ENCODE assay signal across 16 cellular contexts in the genomic region with DNA sequence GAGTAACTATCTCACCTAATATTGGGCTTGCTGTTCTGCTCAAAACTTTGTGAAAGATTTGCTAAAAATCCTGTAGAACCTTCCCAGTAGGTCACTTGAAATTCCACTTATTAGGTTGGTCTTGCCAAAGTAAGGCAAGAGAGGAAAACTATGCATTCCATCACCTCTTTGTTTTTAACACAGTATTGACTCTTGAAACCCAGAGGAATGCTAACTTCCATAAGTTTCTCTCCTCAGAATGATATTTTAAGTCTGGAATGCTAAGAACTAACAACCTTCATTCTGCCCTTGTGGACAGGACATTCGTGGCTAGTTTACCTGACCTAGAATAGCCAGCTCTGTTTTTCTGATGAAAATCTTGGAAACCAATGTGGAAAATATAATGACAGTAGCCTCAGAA.
DNase-seq lines count a peak whose midpoint lies in the region; ATAC-seq and TF ChIP-seq lines count a peak whose summit lies in the region.
"Had no signal": no experiment of that assay in that cellular context is flagged by ENCODE, and none has a peak within 500 bp of the region (broad histone marks: within the 10 kb centered on the region; RNA-seq: fewer than 3 reads in every experiment).

No MANE protein-coding gene starts in this region.

- H4K8ac ChIP-seq in trophoblast cell (ENCODE audit: low read depth, low read length): no peak overlapping the region

- DNase-seq in left ventricle myocardium inferior (no peak), left ventricle myocardium superior (no peak), astrocyte of the spinal cord (ENCODE audit: low read depth, low spot score) (peak; percentile 22), fibroblast of the aortic adventitia (ENCODE audit: low read depth) (peak; percentile 26), DMS153 (lab: John Stamatoyannopoulos, UW) (no peak), trophoblast cell (no peak), GM19238 (ENCODE audit: insufficient read length, low spot score) (no peak)
- DNase-seq: C1 segment of cervical spinal cord; Calu3; CD4-positive, alpha-beta T cell; DMS 273 treated with DMSO at 0.1 percent for 48 hours; DMS79; EL; H7 had no signal

- WGBS in trophoblast cell (ENCODE audit: extremely low coverage, insufficient coverage, insufficient read length): no CpG with 5 or more reads among the region's 1 CpG

- no peaks in the 10 kb centered on the region for H3K79me2 ChIP-seq in trophoblast cell (ENCODE audit: control insufficient read depth, insufficient read depth, low read length, poor library complexity)

- H3K4ac ChIP-seq in trophoblast cell (ENCODE audit: low read depth, low read length): no peak overlapping the region

- ATAC-seq in left ventricle myocardium superior: no peak
- no peak for ATAC-seq in GM21529 (IDR thresholded peaks at IDR 0.05; ENCODE audit: unreplicated experiment)

- no peaks in the 10 kb centered on the region for H3K36me3 ChIP-seq in left ventricle myocardium inferior
- no peaks in the 10 kb centered on the region for H3K36me3 ChIP-seq in trophoblast cell (ENCODE audit: control insufficient read depth in 1 of 2, insufficient read depth in 2 of 2, low read length in 2 of 2)

- in situ Hi-C loops in astrocyte of the spinal cord (cut with HindIII; ENCODE audit: low sequenced_read_pairs): no loop called here

- H3K9ac ChIP-seq in trophoblast cell (ENCODE audit: low read length): no peak overlapping the region

- H2AK5ac ChIP-seq in trophoblast cell (ENCODE audit: low read length): no peak overlapping the region

- no peaks in the 10 kb centered on the region for H3K79me1 ChIP-seq in trophoblast cell (ENCODE audit: low read length)

- H3K23ac ChIP-seq in trophoblast cell (ENCODE audit: low read length): no peak overlapping the region

- H3K9me3 ChIP-seq in left ventricle myocardium inferior (replicated peaks) (no peaks in the 10 kb centered on the region), trophoblast cell (ENCODE audit: insufficient read depth, low read depth, low read length) (no peaks in the 10 kb centered on the region)

- H2BK5ac ChIP-seq in trophoblast cell (ENCODE audit: low read depth, low read length, poor library complexity): no peak overlapping the region

- no peak overlapping the region for H3K18ac ChIP-seq in trophoblast cell (ENCODE audit: low read length)

- TF ChIP-seq CTCF in left ventricle myocardium inferior (IDR thresholded peaks at IDR 0.05; ENCODE audit: borderline replicate concordance) (no peak), astrocyte of the spinal cord (IDR thresholded peaks at IDR 0.05; ENCODE audit: low read depth, low read length) (no peak), fibroblast of the aortic adventitia (IDR thresholded peaks at IDR 0.05; ENCODE audit: insufficient read depth, low read length) (no peak)

- H3K14ac ChIP-seq in trophoblast cell (ENCODE audit: low read length): no peak overlapping the region

- no peak overlapping the region for H2AFZ ChIP-seq in trophoblast cell (ENCODE audit: insufficient read depth, low read length, poor library complexity)

- no peak overlapping the region for H3K4me2 ChIP-seq in trophoblast cell (ENCODE audit: low read length)

- no peak overlapping the region for H4K12ac ChIP-seq in trophoblast cell (ENCODE audit: low read depth, low read length)

- intact Hi-C loops in left ventricle myocardium inferior (cut with micrococcal nuclease): no loop called here
- intact Hi-C loops in left ventricle myocardium superior (cut with micrococcal nuclease): no loop called here

- H3K4me1 ChIP-seq in left ventricle myocardium inferior: peaks cover 16% of the 10 kb centered on the region
- H3K4me1 ChIP-seq in trophoblast cell (ENCODE audit: control insufficient read depth in 1 of 2, insufficient read depth in 2 of 2, low read length in 2 of 2): no peaks in the 10 kb centered on the region

- H3K4me3 ChIP-seq in left ventricle myocardium inferior: no peak overlapping the region
- H3K4me3 ChIP-seq in astrocyte of the spinal cord (ENCODE audit: low read depth, low read length): no peak overlapping the region
- no peak overlapping the region for H3K4me3 ChIP-seq in fibroblast of the aortic adventitia (ENCODE audit: low read depth, low read length)
- no peak overlapping the region for H3K4me3 ChIP-seq in trophoblast cell (ENCODE audit: low read depth, low read length)

- no peak overlapping the region for H2BK12ac ChIP-seq in trophoblast cell (ENCODE audit: low read length)

- no peak overlapping the region for H4K91ac ChIP-seq in trophoblast cell (ENCODE audit: low read depth, low read length)

- H3K27me3 ChIP-seq in left ventricle myocardium inferior (ENCODE audit: low read depth): no peaks in the 10 kb centered on the region
- H3K27me3 ChIP-seq in trophoblast cell (ENCODE audit: insufficient read depth, low read length): no peaks in the 10 kb centered on the region

- H3K27ac ChIP-seq in left ventricle myocardium inferior (replicated peaks): peak overlapping the region; percentile 73
- no peak overlapping the region for H3K27ac ChIP-seq in trophoblast cell (ENCODE audit: low read depth, low read length)
- H3K27ac ChIP-seq: 22Rv1 had no signal

- H2BK120ac ChIP-seq in trophoblast cell (ENCODE audit: insufficient read depth, low read length, poor library complexity): no peak overlapping the region

Comparison
In these comparisons a context has a peak if more than half of its experiments do, and no peak if none do; other contexts are left out.
1. DNase-seq: peak in astrocyte of the spinal cord (single experiment) and fibroblast of the aortic adventitia (single experiment); none in left ventricle myocardium inferior (single experiment), left ventricle myocardium superior (single experiment), DMS153 (single experiment), trophoblast cell (0 of 2) and GM19238 (single experiment).